Comparison of ENCODE assay signal across 8 cellular contexts in genomic region chr10:93481931-93482834, GRCh38.
A peak's percentile ranks its signal among the peaks of the same experiment; 100 is the strongest.
DNase-seq lines count a peak whose midpoint lies in the region; ATAC-seq and TF ChIP-seq lines count a peak whose summit lies in the region.

A gene with protein sequence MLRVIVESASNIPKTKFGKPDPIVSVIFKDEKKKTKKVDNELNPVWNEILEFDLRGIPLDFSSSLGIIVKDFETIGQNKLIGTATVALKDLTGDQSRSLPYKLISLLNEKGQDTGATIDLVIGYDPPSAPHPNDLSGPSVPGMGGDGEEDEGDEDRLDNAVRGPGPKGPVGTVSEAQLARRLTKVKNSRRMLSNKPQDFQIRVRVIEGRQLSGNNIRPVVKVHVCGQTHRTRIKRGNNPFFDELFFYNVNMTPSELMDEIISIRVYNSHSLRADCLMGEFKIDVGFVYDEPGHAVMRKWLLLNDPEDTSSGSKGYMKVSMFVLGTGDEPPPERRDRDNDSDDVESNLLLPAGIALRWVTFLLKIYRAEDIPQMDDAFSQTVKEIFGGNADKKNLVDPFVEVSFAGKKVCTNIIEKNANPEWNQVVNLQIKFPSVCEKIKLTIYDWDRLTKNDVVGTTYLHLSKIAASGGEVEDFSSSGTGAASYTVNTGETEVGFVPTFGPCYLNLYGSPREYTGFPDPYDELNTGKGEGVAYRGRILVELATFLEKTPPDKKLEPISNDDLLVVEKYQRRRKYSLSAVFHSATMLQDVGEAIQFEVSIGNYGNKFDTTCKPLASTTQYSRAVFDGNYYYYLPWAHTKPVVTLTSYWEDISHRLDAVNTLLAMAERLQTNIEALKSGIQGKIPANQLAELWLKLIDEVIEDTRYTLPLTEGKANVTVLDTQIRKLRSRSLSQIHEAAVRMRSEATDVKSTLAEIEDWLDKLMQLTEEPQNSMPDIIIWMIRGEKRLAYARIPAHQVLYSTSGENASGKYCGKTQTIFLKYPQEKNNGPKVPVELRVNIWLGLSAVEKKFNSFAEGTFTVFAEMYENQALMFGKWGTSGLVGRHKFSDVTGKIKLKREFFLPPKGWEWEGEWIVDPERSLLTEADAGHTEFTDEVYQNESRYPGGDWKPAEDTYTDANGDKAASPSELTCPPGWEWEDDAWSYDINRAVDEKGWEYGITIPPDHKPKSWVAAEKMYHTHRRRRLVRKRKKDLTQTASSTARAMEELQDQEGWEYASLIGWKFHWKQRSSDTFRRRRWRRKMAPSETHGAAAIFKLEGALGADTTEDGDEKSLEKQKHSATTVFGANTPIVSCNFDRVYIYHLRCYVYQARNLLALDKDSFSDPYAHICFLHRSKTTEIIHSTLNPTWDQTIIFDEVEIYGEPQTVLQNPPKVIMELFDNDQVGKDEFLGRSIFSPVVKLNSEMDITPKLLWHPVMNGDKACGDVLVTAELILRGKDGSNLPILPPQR (N-terminal part only) (minus strand): TSS chr10:93482334. CDS start chr10:93482194, 140 bp downstream.

- H3K36me3 ChIP-seq in WERI-Rb-1, result no peaks in the 10 kb centered on the region

- H3K27me3 ChIP-seq in WERI-Rb-1 (ENCODE audit: insufficient read depth, low read depth, severe bottlenecking), result no peaks in the 10 kb centered on the region

- no peaks in the 10 kb centered on the region for H3K9me3 ChIP-seq in WERI-Rb-1 (ENCODE audit: severe bottlenecking)

- intact Hi-C loops in dendritic cell treated with granulocyte-macrophage colony-stimulating factor and Interleukin-4, amounts not matched to agents 40 ng/mL and 50 ng/mL, for 4 days (cut with micrococcal nuclease), result loop anchor here (1.0 to 5.0 kb wide), 2 partner anchors 45 to 106 kb away; no protein-coding TSS in a partner anchor

- H3K27me3 Mint-ChIP-seq in dendritic cell treated with granulocyte-macrophage colony-stimulating factor and Interleukin-4, amounts not matched to agents 40 ng/mL and 50 ng/mL, for 4 days, result no peaks in the 10 kb centered on the region

- peaks cover 27% of the 10 kb centered on the region for H3K4me1 Mint-ChIP-seq in dendritic cell treated with granulocyte-macrophage colony-stimulating factor and Interleukin-4, amounts not matched to agents 40 ng/mL and 50 ng/mL, for 4 days (ENCODE audit: low read depth)

- H3K27ac Mint-ChIP-seq in dendritic cell treated with granulocyte-macrophage colony-stimulating factor and Interleukin-4, amounts not matched to agents 40 ng/mL and 50 ng/mL, for 4 days, result peak within 1 kb of the TSS; percentile 96

- DNase-seq in activated CD4-positive, alpha-beta T cell treated with anti-CD3 and anti-CD28 coated beads for 24 hours (ENCODE audit: low read depth in 2 of 2), result peak; percentile 25 to 46
- DNase-seq in activated CD4-positive, alpha-beta T cell treated with anti-CD3 and anti-CD28 coated beads for 1 hour, result no peak
- DNase-seq in NCI-H2029 (lab: John Stamatoyannopoulos, UW) (peak; percentile 31), WERI-Rb-1 (peak; percentile 53), kidney tubule cell (ENCODE audit: low spot score) (peak; percentile 90)
- DNase-seq in stimulated activated CD4-positive, alpha-beta T cell treated with anti-CD3 and anti-CD28 coated beads, Interleukin-1b, Interleukin-23, amount 100 ng/mL, for 24 hours (ENCODE audit: low read depth in 4 of 4, low spot score in 1 of 4), result peak in 3 of 4 experiments; percentile 27 to 34 (median 33)

- peak; percentile 46 for TF ChIP-seq CTCF in WERI-Rb-1 (IDR thresholded peaks at IDR 0.05; ENCODE audit: low read depth, low read length)

- ATAC-seq in HG02870 (IDR thresholded peaks at IDR 0.05; ENCODE audit: unreplicated experiment), result peak; percentile 74

- no peaks in the 10 kb centered on the region for H3K9me3 Mint-ChIP-seq in dendritic cell treated with granulocyte-macrophage colony-stimulating factor and Interleukin-4, amounts not matched to agents 40 ng/mL and 50 ng/mL, for 4 days

- H3K4me3 Mint-ChIP-seq in dendritic cell treated with granulocyte-macrophage colony-stimulating factor and Interleukin-4, amounts not matched to agents 40 ng/mL and 50 ng/mL, for 4 days, result peak within 1 kb of the TSS; percentile 98

- H3K4me3 ChIP-seq in WERI-Rb-1 (ENCODE audit: low read depth, low read length), result peak within 1 kb of the TSS; percentile 48

- H3K27ac ChIP-seq in WERI-Rb-1, result no peak within 1 kb of the TSS

- H3K36me3 Mint-ChIP-seq in dendritic cell treated with granulocyte-macrophage colony-stimulating factor and Interleukin-4, amounts not matched to agents 40 ng/mL and 50 ng/mL, for 4 days (ENCODE audit: low read depth), result peaks cover 6% of the 10 kb centered on the region
